Comparison of ENCODE assay signal across 8 cellular contexts in genomic region chr16:87868254-87869029, GRCh38. TPM values are rescaled to one million over a fixed set of nuclear protein-coding genes. Genes with fewer than 3 reads are reported as not detected.
DNase-seq lines count a peak whose midpoint lies in the region; ATAC-seq and TF ChIP-seq lines count a peak whose summit lies in the region.
"Not testable (repeated sequence)": the region's sequence is repeated elsewhere in the genome, so short reads cannot be mapped to it uniquely, and the experiment has no call there.

No MANE protein-coding gene starts in this region.

- H3K4me3 ChIP-seq in Panc1 (ENCODE audit: low read depth in 2 of 2, low read length in 2 of 2) (peak overlapping the region; percentile 68 to 81), skeletal muscle tissue (ENCODE audit: low read length in 3 of 3) (peak overlapping the region; percentile 56 to 69 (median 64))

- peak; percentile 91 for DNase-seq in ACHN
- DNase-seq in Panc1 (ENCODE audit: low read depth, low spot score); left colon: not testable (repeated sequence)
- DNase-seq in activated T-cell treated with anti-CD3 and anti-CD28 coated beads, Interleukin-2, amount 50 U/mL, for 1 hour, result peak; percentile 70
- peak; percentile 19 for DNase-seq in effector CD8-positive, alpha-beta T cell (lab: John Stamatoyannopoulos, UW)

- peak overlapping the region; percentile 84 for H3K27ac ChIP-seq in Panc1 (ENCODE audit: low read length)
- H3K27ac ChIP-seq in skeletal muscle tissue (ENCODE audit: low read depth, low read length), result not testable (repeated sequence)

- not testable (repeated sequence) for H3K9me3 ChIP-seq in Panc1 (ENCODE audit: control insufficient read depth, insufficient read depth, low read depth, low read length); skeletal muscle tissue (ENCODE audit: control insufficient read depth in 3 of 3, low read length in 3 of 3)

- BruUV-seq in Panc1 (replicated peaks; lab: Mats Ljungman, UMichigan), result TSS peak; percentile 89

- ATAC-seq in GM18870 (IDR thresholded peaks at IDR 0.05; ENCODE audit: unreplicated experiment), result peak; percentile 30
- peak; percentile 26 for ATAC-seq in HG03432 (IDR thresholded peaks at IDR 0.05; ENCODE audit: unreplicated experiment)
- ATAC-seq in Panc1, result not testable (repeated sequence)
- ATAC-seq in left colon, result peak; percentile 62

- CTCF ChIA-PET in Panc1 (lab: Charles Lee), result interaction anchor here (0.9 to 1.0 kb wide), 2 partner anchors 18 to 90 kb away, joined by 3 to 16 read pairs; no protein-coding TSS in a partner anchor

- POLR2A ChIA-PET in Panc1 (lab: Charles Lee), result interaction anchor here (0.7 to 1.0 kb wide), 2 partner anchors 15 to 90 kb away, joined by 3 to 4 read pairs; no protein-coding TSS in a partner anchor

- H3K27me3 ChIP-seq in Panc1 (ENCODE audit: control insufficient read depth, insufficient read depth, low read length); skeletal muscle tissue (ENCODE audit: control insufficient read depth in 3 of 3, insufficient read depth in 3 of 3, low read length in 3 of 3): not testable (repeated sequence)

- H3K4me1 ChIP-seq in Panc1 (ENCODE audit: control insufficient read depth, insufficient read depth, low read length), result peaks cover 16% of the 10 kb centered on the region
- peaks cover 11 to 18% (median 14%) of the 10 kb centered on the region in 3 donors for H3K4me1 ChIP-seq in skeletal muscle tissue (ENCODE audit: control insufficient read depth in 3 of 3, insufficient read depth in 3 of 3, low read length in 3 of 3)

- H3K9ac ChIP-seq in skeletal muscle tissue (ENCODE audit: low read depth in 1 of 3, low read length in 3 of 3), result peak overlapping the region in 2 of 3 donors; percentile 45 to 62

- TF ChIP-seq CTCF in Panc1 (IDR thresholded peaks at IDR 0.05), result not testable (repeated sequence)

- intact Hi-C loops in Panc1 (cut with micrococcal nuclease; ENCODE audit: unreplicated experiment); left colon (cut with DNase I, micrococcal nuclease): not testable (repeated sequence)

- in situ Hi-C loops in ACHN (cut with HindIII; ENCODE audit: low pct_ligation_motif_present, low pct_unique_long_range_greater_than_20kb, low sequenced_read_pairs); Panc1 (cut with HindIII; ENCODE audit: low pct_unique_long_range_greater_than_20kb, low sequenced_read_pairs): not testable (repeated sequence)

- H3K36me3 ChIP-seq in Panc1 (ENCODE audit: control insufficient read depth, insufficient read depth, low read length); skeletal muscle tissue (ENCODE audit: control insufficient read depth in 3 of 3, insufficient read depth in 3 of 3, low read length in 3 of 3): not testable (repeated sequence)

RNA-seq across cellular contexts. Expression of gene SLC7A5, which starts 0.9 kb away (rescaled TPM):
- total RNA-seq in Panc1 (2021; ENCODE audit: unreplicated experiment) (231 TPM), left colon (10 to 100 TPM in 1 of 2 donors, 1 to 10 TPM in 1; 3.6 to 11.2 TPM), skeletal muscle tissue (3.1 TPM)
- 265 TPM for polyA plus RNA-seq in Panc1 (2012; ENCODE audit: insufficient read length)

Comparison
In these comparisons a context has a peak if more than half of its experiments do, and no peak if none do; other contexts are left out.
1. RNA of gene SLC7A5, which starts 0.9 kb away (total RNA-seq): 231 TPM in Panc1 (single experiment); 3.6 to 11.2 TPM in left colon and 3.1 TPM in skeletal muscle tissue (single experiment); every median in the first group is over 10 times any median in the second.